ENCODE assay signal across 20 cellular contexts in the genomic region with DNA sequence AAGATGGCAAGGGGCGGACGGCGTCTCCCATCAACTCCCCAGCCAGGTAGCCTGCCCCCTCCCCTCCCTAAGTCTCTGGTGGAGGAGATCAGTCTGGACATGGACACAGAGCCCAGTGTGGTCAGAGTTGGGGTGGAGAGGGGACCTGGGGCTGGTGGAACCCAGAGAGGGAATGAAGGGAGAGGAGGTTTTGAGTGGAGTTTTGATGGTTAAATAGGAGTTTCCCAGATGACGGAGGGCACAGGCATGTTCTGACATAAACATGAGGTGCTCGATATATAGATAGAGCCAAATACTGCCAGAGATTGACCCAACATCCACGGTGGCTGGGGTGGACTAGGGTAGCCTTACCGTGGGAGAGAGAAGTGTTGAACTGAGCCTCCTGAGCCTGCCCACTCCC. TPM values are rescaled to one million over a fixed set of nuclear protein-coding genes. Genes with fewer than 3 reads are reported as not detected.
DNase-seq lines count a peak whose midpoint lies in the region; ATAC-seq and TF ChIP-seq lines count a peak whose summit lies in the region.
"Had no signal": no experiment of that assay in that cellular context is flagged by ENCODE, and none has a peak within 500 bp of the region (broad histone marks: within the 10 kb centered on the region; RNA-seq: fewer than 3 reads in every experiment).

No MANE protein-coding gene starts in this region.

- CTCF ChIA-PET in activated naive CD4-positive, alpha-beta T cell treated with anti-CD3 and anti-CD28 coated beads, Interleukin-2, amount 10 ng/mL, durations not matched to agents 7 days and 5 days (lab: Charles Lee): no interaction called here
- CTCF ChIA-PET in activated naive CD4-positive, alpha-beta T cell treated with anti-CD3 and anti-CD28 coated beads for 36 hours (lab: Charles Lee): interaction anchor here (6.0 kb wide), 1 partner anchor 51 kb away, joined by 29 read pairs; no protein-coding TSS in a partner anchor

- no peak for DNase-seq in activated naive CD4-positive, alpha-beta T cell treated with anti-CD3 and anti-CD28 coated beads, Interleukin-2, amount 10 ng/mL, durations not matched to agents 7 days and 5 days
- DNase-seq in activated naive CD4-positive, alpha-beta T cell treated with anti-CD3 and anti-CD28 coated beads for 36 hours: no peak
- DNase-seq in osteoblast (ENCODE audit: insufficient read length, low spot score, missing footprints) (peak; percentile 70), nucleus accumbens (lab: John Stamatoyannopoulos, UW) (no peak), Right ventricle myocardium superior (no peak)
- DNase-seq: Calu3; CD4-positive, alpha-beta memory T cell; DMS79 treated with DMSO at 0.1 percent for 48 hours; GF-D8; HCEC 1CT; HFFc6 had no signal

- H3K4me3 ChIP-seq in osteoblast (ENCODE audit: insufficient read depth, low read length): no peak overlapping the region
- H3K4me3 ChIP-seq: A549, BLaER1, GM12878 had no signal

- intact Hi-C loops in activated naive CD4-positive, alpha-beta T cell treated with anti-CD3 and anti-CD28 coated beads for 36 hours (cut with micrococcal nuclease): no loop called here
- intact Hi-C loops in Right ventricle myocardium superior (cut with DNase I): no loop called here

- H3K27ac Mint-ChIP-seq in activated naive CD4-positive, alpha-beta T cell treated with anti-CD3 and anti-CD28 coated beads, Interleukin-2, amount 10 ng/mL, durations not matched to agents 7 days and 5 days: peak overlapping the region; percentile 33
- no peak overlapping the region for H3K27ac Mint-ChIP-seq in activated naive CD4-positive, alpha-beta T cell treated with anti-CD3 and anti-CD28 coated beads for 36 hours
- H3K27ac Mint-ChIP-seq: HFFc6 had no signal

- H3K4me1 ChIP-seq in osteoblast (ENCODE audit: insufficient read depth, low read length): no peaks in the 10 kb centered on the region
- H3K4me1 ChIP-seq: A549, BLaER1 had no signal

- no peak overlapping the region for H3K27ac ChIP-seq in osteoblast (ENCODE audit: low read depth, low read length)
- H3K27ac ChIP-seq: 22Rv1, A549, BLaER1, KMS-11 had no signal

- TF ChIP-seq CTCF in osteoblast (IDR thresholded peaks at IDR 0.05; ENCODE audit: extremely low read depth, low read depth, low read length): no peak

- H3K79me2 ChIP-seq in osteoblast (ENCODE audit: insufficient read depth, low read length): no peaks in the 10 kb centered on the region

- ATAC-seq in SK-N-SH treated with all-trans-retinoic acid at 6 μM for 48 hours (no peak), GM19351 (IDR thresholded peaks at IDR 0.05; ENCODE audit: unreplicated experiment) (no peak), Right ventricle myocardium superior (ENCODE audit: poor library complexity) (no peak)
- ATAC-seq: A549, GM12878 had no signal

- H3K4me3 Mint-ChIP-seq in activated naive CD4-positive, alpha-beta T cell treated with anti-CD3 and anti-CD28 coated beads, Interleukin-2, amount 10 ng/mL, durations not matched to agents 7 days and 5 days: no peak overlapping the region
- H3K4me3 Mint-ChIP-seq in activated naive CD4-positive, alpha-beta T cell treated with anti-CD3 and anti-CD28 coated beads for 36 hours: no peak overlapping the region
- H3K4me3 Mint-ChIP-seq: CD4-positive, alpha-beta memory T cell; HFFc6 had no signal

- H3K9me3 Mint-ChIP-seq in activated naive CD4-positive, alpha-beta T cell treated with anti-CD3 and anti-CD28 coated beads, Interleukin-2, amount 10 ng/mL, durations not matched to agents 7 days and 5 days: peaks cover 29% of the 10 kb centered on the region
- peaks cover 2% of the 10 kb centered on the region for H3K9me3 Mint-ChIP-seq in activated naive CD4-positive, alpha-beta T cell treated with anti-CD3 and anti-CD28 coated beads for 36 hours

- H4K20me1 ChIP-seq in osteoblast (ENCODE audit: insufficient read depth, low read length): no peaks in the 10 kb centered on the region
- H4K20me1 ChIP-seq: BLaER1 had no signal

- H3K36me3 ChIP-seq in osteoblast (ENCODE audit: insufficient read depth, low read length): no peaks in the 10 kb centered on the region

- H3K36me3 Mint-ChIP-seq in activated naive CD4-positive, alpha-beta T cell treated with anti-CD3 and anti-CD28 coated beads, Interleukin-2, amount 10 ng/mL, durations not matched to agents 7 days and 5 days: peaks cover 13% of the 10 kb centered on the region
- H3K36me3 Mint-ChIP-seq in activated naive CD4-positive, alpha-beta T cell treated with anti-CD3 and anti-CD28 coated beads for 36 hours (ENCODE audit: low read depth): peaks cover 4% of the 10 kb centered on the region
- H3K36me3 Mint-ChIP-seq: CD14-positive monocyte; CD4-positive, alpha-beta memory T cell had no signal

- no peaks in the 10 kb centered on the region for H3K4me1 Mint-ChIP-seq in activated naive CD4-positive, alpha-beta T cell treated with anti-CD3 and anti-CD28 coated beads, Interleukin-2, amount 10 ng/mL, durations not matched to agents 7 days and 5 days
- H3K4me1 Mint-ChIP-seq in activated naive CD4-positive, alpha-beta T cell treated with anti-CD3 and anti-CD28 coated beads for 36 hours (ENCODE audit: low read depth): no peaks in the 10 kb centered on the region
- H3K4me1 Mint-ChIP-seq: CD4-positive, alpha-beta memory T cell had no signal

- H3K27me3 ChIP-seq in osteoblast (ENCODE audit: insufficient read depth, low read length): no peaks in the 10 kb centered on the region
- H3K27me3 ChIP-seq: BLaER1 had no signal

- H3K9me3 ChIP-seq in osteoblast (ENCODE audit: low read depth, low read length): no peaks in the 10 kb centered on the region
- H3K9me3 ChIP-seq: A549 had no signal

- H3K4me2 ChIP-seq in osteoblast (ENCODE audit: insufficient read depth, low read length): no peak overlapping the region
- H3K4me2 ChIP-seq: A549, BLaER1, KMS-11 had no signal

- H3K27me3 Mint-ChIP-seq in activated naive CD4-positive, alpha-beta T cell treated with anti-CD3 and anti-CD28 coated beads, Interleukin-2, amount 10 ng/mL, durations not matched to agents 7 days and 5 days: no peaks in the 10 kb centered on the region
- no peaks in the 10 kb centered on the region for H3K27me3 Mint-ChIP-seq in activated naive CD4-positive, alpha-beta T cell treated with anti-CD3 and anti-CD28 coated beads for 36 hours (ENCODE audit: low read depth)
- H3K27me3 Mint-ChIP-seq: CD4-positive, alpha-beta memory T cell had no signal

- H2AFZ ChIP-seq in osteoblast (ENCODE audit: low read length): no peak overlapping the region

TF ChIP-seq in SK-N-SH treated with all-trans-retinoic acid at 6 μM for 48 hours, 23 proteins besides CTCF, POLR2A, EP300 and RAD21:
- TF ChIP-seq ZFP3 (CRISPR knock-in tag; IDR thresholded peaks at IDR 0.05) (0 out of 2 replicates have a peak, but pooled peaks have one; percentile 66), ZNF8 (CRISPR knock-in tag; IDR thresholded peaks at IDR 0.05) (no peak)

RNA-seq across cellular contexts. Expression of gene FSD1, which starts 14.1 kb away (rescaled TPM):
- 10 to 100 TPM; 12.3 to 17.5 TPM for total RNA-seq in activated naive CD4-positive, alpha-beta T cell treated with anti-CD3 and anti-CD28 coated beads for 36 hours
- total RNA-seq in osteoblast (0.29 and 1.1 TPM in 2 replicates), Right ventricle myocardium superior (not detected)

RNA-seq across cellular contexts. Expression of gene TMIGD2, which starts 16.3 kb away (rescaled TPM):
- total RNA-seq in activated naive CD4-positive, alpha-beta T cell treated with anti-CD3 and anti-CD28 coated beads for 36 hours: 10 to 100 TPM; 19.9 to 21.2 TPM
- total RNA-seq in osteoblast: not detected in 2 replicates
- total RNA-seq in Right ventricle myocardium superior: 0.24 TPM
- total RNA-seq: Calu3, HFFc6, HT-29 had no signal

RNA-seq across cellular contexts. Expression of gene STAP2, which starts 20.2 kb away (rescaled TPM):
- 10 to 100 TPM in 1 of 2 experiments, 1 to 10 TPM in 1; 8.1 to 10.7 TPM for total RNA-seq in activated naive CD4-positive, alpha-beta T cell treated with anti-CD3 and anti-CD28 coated beads for 36 hours
- total RNA-seq in osteoblast (2.4 and 2.5 TPM in 2 replicates), Right ventricle myocardium superior (1.6 TPM)

RNA-seq across cellular contexts. Expression of gene MPND, which starts 24.9 kb away (rescaled TPM):
- total RNA-seq in activated naive CD4-positive, alpha-beta T cell treated with anti-CD3 and anti-CD28 coated beads for 36 hours: 10 to 100 TPM; 16.3 to 18.6 TPM
- 6.8 and 6.9 TPM in 2 replicates for total RNA-seq in osteoblast
- 16.6 TPM for total RNA-seq in Right ventricle myocardium superior

RNA-seq across cellular contexts. Expression of gene SHD, which starts 39.4 kb away (rescaled TPM):
- not detected for total RNA-seq in activated naive CD4-positive, alpha-beta T cell treated with anti-CD3 and anti-CD28 coated beads for 36 hours
- not detected in 2 replicates for total RNA-seq in osteoblast
- not detected for total RNA-seq in Right ventricle myocardium superior
- total RNA-seq: Calu3, GM12878, HFFc6 had no signal

Comparison
In these comparisons a context has a peak if more than half of its experiments do, and no peak if none do; other contexts are left out.
1. RNA of gene TMIGD2, which starts 16.3 kb away (total RNA-seq): 19.9 to 21.2 TPM in activated naive CD4-positive, alpha-beta T cell treated with anti-CD3 and anti-CD28 coated beads for 36 hours; 0.24 TPM in Right ventricle myocardium superior (single experiment) and not detected in osteoblast; every median in the first group is over 10 times any median in the second.